1 cellular context compared by ENCODE assay signal in genomic region chr9:99368341-99369326, GRCh38.
TF ChIP-seq lines count a peak whose summit lies in the region.

No MANE protein-coding gene starts in this region.

TF ChIP-seq in HepG2, 621 proteins besides CTCF, POLR2A, EP300 and RAD21 (continued from another document):
- TF ChIP-seq CEBPZ (IDR thresholded peaks at IDR 0.05; ENCODE audit: low read length) (no peak), SOX13 (IDR thresholded peaks at IDR 0.05) (no peak), SOX13 (CRISPR knock-in tag; conservative IDR thresholded peaks at IDR 0.05 in 1 of 2, IDR thresholded peaks at IDR 0.05 in 1 of 2) (no peak), FOXK1 (CRISPR knock-in tag; IDR thresholded peaks at IDR 0.05; ENCODE audit: borderline replicate concordance, low read depth) (no peak), NR2F2 (IDR thresholded peaks at IDR 0.05; ENCODE audit: borderline replicate concordance, low read depth) (no peak), ZNF607 (CRISPR knock-in tag; IDR thresholded peaks at IDR 0.05; ENCODE audit: borderline replicate concordance) (no peak), ZNF33B (CRISPR knock-in tag; IDR thresholded peaks at IDR 0.05) (no peak), TARDBP (CRISPR knock-in tag; IDR thresholded peaks at IDR 0.05) (no peak)
